8 cellular contexts compared by ENCODE assay signal in genomic region chr17:63834431-63835166, GRCh38. TPM values are rescaled to one million over a fixed set of nuclear protein-coding genes. Genes with fewer than 3 reads are reported as not detected.
A peak's percentile ranks its signal among the peaks of the same experiment; 100 is the strongest.
DNase-seq lines count a peak whose midpoint lies in the region; ATAC-seq and TF ChIP-seq lines count a peak whose summit lies in the region.

No MANE protein-coding gene starts in this region.

- H3K4me1 Mint-ChIP-seq in activated CD4-positive, alpha-beta memory T cell treated with anti-CD3 and anti-CD28 coated beads, Interleukin-2, amount 10 ng/mL, durations not matched to agents 7 days and 5 days = peaks cover 59% of the 10 kb centered on the region
- H3K4me1 Mint-ChIP-seq in endodermal cell = peaks cover 2% of the 10 kb centered on the region
- peaks cover 34 to 74% (median 63%) of the 10 kb centered on the region in 3 donors for H3K4me1 Mint-ChIP-seq in naive B cell

- no peak overlapping the region for H3K4me3 ChIP-seq in endodermal cell (ENCODE audit: low read length)

- no peaks in the 10 kb centered on the region for H3K4me1 ChIP-seq in endodermal cell (ENCODE audit: control insufficient read depth, insufficient read depth, low read length)

- H3K27me3 Mint-ChIP-seq in activated CD4-positive, alpha-beta memory T cell treated with anti-CD3 and anti-CD28 coated beads, Interleukin-2, amount 10 ng/mL, durations not matched to agents 7 days and 5 days = no peaks in the 10 kb centered on the region
- H3K27me3 Mint-ChIP-seq in endodermal cell (ENCODE audit: insufficient read depth) = no peaks in the 10 kb centered on the region
- H3K27me3 Mint-ChIP-seq in naive B cell = no peaks in the 10 kb centered on the region

- 63 to 71% methylated on average over 9 to 13 of the region's 13 CpGs for WGBS in endodermal cell (ENCODE audit: insufficient coverage in 1 of 2, insufficient read length in 1 of 2), 2 experiments

- CTCF ChIA-PET in activated CD4-positive, alpha-beta memory T cell treated with anti-CD3 and anti-CD28 coated beads, Interleukin-2, amount 10 ng/mL, durations not matched to agents 7 days and 5 days (lab: Charles Lee) = interaction anchor here (0.8 to 1.8 kb wide), 7 partner anchors 8 to 409 kb away, joined by 3 to 8 read pairs (median 5); partner anchors contain the start of gene STRADA

- no peak overlapping the region for H3K27ac ChIP-seq in endodermal cell (ENCODE audit: low read depth, low read length)

- TF ChIP-seq CTCF in endodermal cell (conservative IDR thresholded peaks at IDR 0.05) = peak; percentile 80

- no peaks in the 10 kb centered on the region for H3K9me3 Mint-ChIP-seq in activated CD4-positive, alpha-beta memory T cell treated with anti-CD3 and anti-CD28 coated beads, Interleukin-2, amount 10 ng/mL, durations not matched to agents 7 days and 5 days
- no peaks in the 10 kb centered on the region for H3K9me3 Mint-ChIP-seq in endodermal cell
- no peaks in the 10 kb centered on the region for H3K9me3 Mint-ChIP-seq in naive B cell

- ATAC-seq in left cardiac atrium (peak; percentile 13 to 14), left ventricle myocardium superior (no peak), HG03280 (IDR thresholded peaks at IDR 0.05; ENCODE audit: unreplicated experiment) (peak; percentile 53), naive B cell (ENCODE audit: low read depth in 2 of 2) (peak; percentile 90 to 91), GM21723 (IDR thresholded peaks at IDR 0.05; ENCODE audit: unreplicated experiment) (no peak)

- peak overlapping the region; percentile 72 for H3K27ac Mint-ChIP-seq in activated CD4-positive, alpha-beta memory T cell treated with anti-CD3 and anti-CD28 coated beads, Interleukin-2, amount 10 ng/mL, durations not matched to agents 7 days and 5 days
- H3K27ac Mint-ChIP-seq in endodermal cell (no peak overlapping the region), naive B cell (peak overlapping the region in 5 of 6 donors; percentile 3 to 84 (median 71))

- no peak overlapping the region for H3K4me3 Mint-ChIP-seq in activated CD4-positive, alpha-beta memory T cell treated with anti-CD3 and anti-CD28 coated beads, Interleukin-2, amount 10 ng/mL, durations not matched to agents 7 days and 5 days
- H3K4me3 Mint-ChIP-seq in endodermal cell (no peak overlapping the region), naive B cell (peak overlapping the region in 1 of 8 donors; percentile 75)

- H3K9me3 ChIP-seq in endodermal cell (ENCODE audit: control insufficient read depth, low read length) = no peaks in the 10 kb centered on the region

- no peak overlapping the region for H3K9ac ChIP-seq in endodermal cell (ENCODE audit: extremely low read depth, low read length, poor library complexity, severe bottlenecking)

- intact Hi-C loops in left cardiac atrium (cut with DNase I) (no loop called here), left ventricle myocardium superior (cut with micrococcal nuclease) (no loop called here)

- POLR2A ChIA-PET in activated CD4-positive, alpha-beta memory T cell treated with anti-CD3 and anti-CD28 coated beads, Interleukin-2, amount 10 ng/mL, durations not matched to agents 7 days and 5 days (lab: Charles Lee) = interaction anchor here (1.0 to 10.2 kb wide), 4 partner anchors 6 to 60 kb away, joined by 3 to 194 read pairs (median 22); partner anchors contain the start of genes CCDC47, DDX42 and SMARCD2

- no peak for DNase-seq in left cardiac atrium
- DNase-seq in left ventricle myocardium superior = no peak
- DNase-seq in NCI-H69 (lab: John Stamatoyannopoulos, UW) = peak; percentile 75
- peak; percentile 72 for DNase-seq in activated CD4-positive, alpha-beta memory T cell treated with anti-CD3 and anti-CD28 coated beads, Interleukin-2, amount 10 ng/mL, durations not matched to agents 7 days and 5 days
- peak; percentile 95 for DNase-seq in endodermal cell
- peak; percentile 51 for DNase-seq in naive B cell

- H3K36me3 ChIP-seq in endodermal cell (ENCODE audit: control insufficient read depth, insufficient read depth, low read length) = peaks cover 56% of the 10 kb centered on the region

- peaks cover 74% of the 10 kb centered on the region for H3K36me3 Mint-ChIP-seq in activated CD4-positive, alpha-beta memory T cell treated with anti-CD3 and anti-CD28 coated beads, Interleukin-2, amount 10 ng/mL, durations not matched to agents 7 days and 5 days (ENCODE audit: low read depth)
- H3K36me3 Mint-ChIP-seq in endodermal cell (ENCODE audit: low read depth) (peaks cover 66% of the 10 kb centered on the region), naive B cell (peaks cover 0 to 8% of the 10 kb centered on the region in 2 donors)

- H3K27me3 ChIP-seq in endodermal cell (ENCODE audit: control insufficient read depth, insufficient read depth, low read length, poor library complexity, severe bottlenecking) = no peaks in the 10 kb centered on the region

RNA-seq across cellular contexts. Expression of gene FTSJ3, which starts 7.1 kb away (rescaled TPM):
- total RNA-seq in left cardiac atrium = 10 to 100 TPM; 33.1 to 38.1 TPM
- total RNA-seq in left ventricle myocardium superior = 35.9 TPM
- total RNA-seq in activated CD4-positive, alpha-beta memory T cell treated with anti-CD3 and anti-CD28 coated beads, Interleukin-2, amount 10 ng/mL, durations not matched to agents 7 days and 5 days = 10 to 100 TPM; 38.9 to 43.8 TPM
- total RNA-seq in endodermal cell = 10 to 100 TPM; 58.5 to 72.3 TPM
- polyA plus RNA-seq in endodermal cell (2013, experiment 1 of 2) = 34.3 TPM
- 28.1 TPM for polyA plus RNA-seq in endodermal cell (2013, experiment 2 of 2)
- 10 to 100 TPM in 5 of 6 donors, 1 to 10 TPM in 1; 3.8 to 35.5 (median 22.2) TPM for polyA plus RNA-seq in naive B cell (ENCODE audit: low read depth in 6 of 6)

RNA-seq across cellular contexts. Expression of gene PSMC5, which starts 7.4 kb away (rescaled TPM):
- total RNA-seq in left cardiac atrium (100 to 1,000 TPM; 122 to 143 TPM), left ventricle myocardium superior (141 TPM), endodermal cell (100 to 1,000 TPM; 137 TPM)
- total RNA-seq in activated CD4-positive, alpha-beta memory T cell treated with anti-CD3 and anti-CD28 coated beads, Interleukin-2, amount 10 ng/mL, durations not matched to agents 7 days and 5 days = 100 to 1,000 TPM; 152 to 162 TPM
- polyA plus RNA-seq in endodermal cell (2013, experiment 1 of 2) = 119 TPM
- 111 TPM for polyA plus RNA-seq in endodermal cell (2013, experiment 2 of 2)
- polyA plus RNA-seq in naive B cell (ENCODE audit: low read depth in 6 of 6) = 100 to 1,000 TPM; 107 to 220 (median 118) TPM

RNA-seq across cellular contexts. Expression of gene SMARCD2, which starts 7.9 kb away (rescaled TPM):
- total RNA-seq in left cardiac atrium (10 to 100 TPM; 33.9 to 37.1 TPM), left ventricle myocardium superior (28.4 TPM), endodermal cell (10 to 100 TPM; 68.8 to 82.1 TPM)
- 100 to 1,000 TPM; 150 to 152 TPM for total RNA-seq in activated CD4-positive, alpha-beta memory T cell treated with anti-CD3 and anti-CD28 coated beads, Interleukin-2, amount 10 ng/mL, durations not matched to agents 7 days and 5 days
- 43.3 TPM for polyA plus RNA-seq in endodermal cell (2013, experiment 1 of 2)
- 43.8 TPM for polyA plus RNA-seq in endodermal cell (2013, experiment 2 of 2)
- 100 to 1,000 TPM in 2 of 6 donors, 10 to 100 TPM in 4; 62.0 to 142 (median 95.1) TPM for polyA plus RNA-seq in naive B cell (ENCODE audit: low read depth in 6 of 6)

RNA-seq across cellular contexts. Expression of gene CSH2, which starts 38.9 kb away (rescaled TPM):
- not detected for total RNA-seq in left cardiac atrium
- total RNA-seq in left ventricle myocardium superior = not detected
- not detected for total RNA-seq in activated CD4-positive, alpha-beta memory T cell treated with anti-CD3 and anti-CD28 coated beads, Interleukin-2, amount 10 ng/mL, durations not matched to agents 7 days and 5 days
- total RNA-seq in endodermal cell = under 1 TPM in 1 of 2 donors, not detected in 1; 0.57 TPM
- not detected for polyA plus RNA-seq in endodermal cell (2013, experiment 1 of 2)
- not detected for polyA plus RNA-seq in endodermal cell (2013, experiment 2 of 2)
- not detected for polyA plus RNA-seq in naive B cell (ENCODE audit: low read depth in 6 of 6)

RNA-seq across cellular contexts. Expression of gene GH2, which starts 47.1 kb away (rescaled TPM):
- total RNA-seq in left cardiac atrium (not detected), left ventricle myocardium superior (not detected), endodermal cell (under 1 TPM; 0.42 to 0.49 TPM)
- not detected for total RNA-seq in activated CD4-positive, alpha-beta memory T cell treated with anti-CD3 and anti-CD28 coated beads, Interleukin-2, amount 10 ng/mL, durations not matched to agents 7 days and 5 days
- not detected for polyA plus RNA-seq in endodermal cell (2013, experiment 1 of 2)
- polyA plus RNA-seq in endodermal cell (2013, experiment 2 of 2) = not detected
- not detected for polyA plus RNA-seq in naive B cell (ENCODE audit: low read depth in 6 of 6)

Comparison
In these comparisons a context has a peak if more than half of its experiments do, and no peak if none do; other contexts are left out.
1. ATAC-seq: peak in left cardiac atrium (2 of 2), HG03280 (single experiment) and naive B cell (2 of 2); none in left ventricle myocardium superior (single experiment) and GM21723 (single experiment).
2. DNase-seq: peak in NCI-H69 (single experiment), activated CD4-positive, alpha-beta memory T cell treated with anti-CD3 and anti-CD28 coated beads, Interleukin-2, amount 10 ng/mL, durations not matched to agents 7 days and 5 days (single experiment), endodermal cell (single experiment) and naive B cell (single experiment); none in left cardiac atrium (single experiment) and left ventricle myocardium superior (single experiment).